In genomic region chr9:91954841-91955471, GRCh38 we compare ENCODE assay signal across 8 cellular contexts. TPM values are rescaled to one million over a fixed set of nuclear protein-coding genes. Genes with fewer than 3 reads are reported as not detected.
A peak's percentile ranks its signal among the peaks of the same experiment; 100 is the strongest.
DNase-seq lines count a peak whose midpoint lies in the region; ATAC-seq and TF ChIP-seq lines count a peak whose summit lies in the region.

No MANE protein-coding gene starts in this region.

- TF ChIP-seq POLR2A in erythroblast (IDR thresholded peaks at IDR 0.05; ENCODE audit: low read length): no peak

- H3K4me3 ChIP-seq in DND-41 (ENCODE audit: low read depth in 1 of 2, low read length in 2 of 2) (no peak overlapping the region), SK-N-MC (peak overlapping the region; percentile 51), neural progenitor cell (no peak overlapping the region)

- no peaks in the 10 kb centered on the region for H3K36me3 ChIP-seq in DND-41 (ENCODE audit: insufficient read depth, low read length)
- no peaks in the 10 kb centered on the region for H3K36me3 ChIP-seq in SK-N-MC (ENCODE audit: insufficient read depth, low read length)
- H3K36me3 ChIP-seq in neural progenitor cell: no peaks in the 10 kb centered on the region

- H3K4me1 Mint-ChIP-seq in neural progenitor cell: peaks cover 12% of the 10 kb centered on the region

- H3K4me3 Mint-ChIP-seq in neural progenitor cell: peak overlapping the region; percentile 63

- DNase-seq in DND-41: peak; percentile 10
- DNase-seq in HS-5 (ENCODE audit: low read depth): peak; percentile 69
- DNase-seq in SK-N-MC (ENCODE audit: low read depth, low spot score): peak; percentile 16
- DNase-seq in erythroblast (lab: John Stamatoyannopoulos, UW): peak; percentile 58 to 69
- peak; percentile 83 for DNase-seq in neural progenitor cell (ENCODE audit: low spot score)

- ATAC-seq in DND-41 (ENCODE audit: insufficient read depth, low read depth) (no peak), HG02798 (IDR thresholded peaks at IDR 0.05; ENCODE audit: poor library complexity, unreplicated experiment) (no peak), GM18498 (IDR thresholded peaks at IDR 0.05; ENCODE audit: unreplicated experiment) (no peak), GM18870 (IDR thresholded peaks at IDR 0.05; ENCODE audit: unreplicated experiment) (no peak)

- H3K4me2 ChIP-seq in DND-41 (ENCODE audit: insufficient read depth, low read length): no peak overlapping the region
- no peak overlapping the region for H3K4me2 ChIP-seq in neural progenitor cell

- H3K79me2 ChIP-seq in DND-41 (ENCODE audit: insufficient read depth, low read length) (no peaks in the 10 kb centered on the region), neural progenitor cell (ENCODE audit: low read depth) (peaks cover under 1% of the 10 kb centered on the region)

- H3F3A ChIP-seq in neural progenitor cell (ENCODE audit: low read depth): no peaks in the 10 kb centered on the region

- TF ChIP-seq CTCF in DND-41 (IDR thresholded peaks at IDR 0.05; ENCODE audit: borderline replicate concordance, extremely low read depth, low read length, poor library complexity, severe bottlenecking): peak; percentile 48
- peak; percentile 87 for TF ChIP-seq CTCF in neural progenitor cell (IDR thresholded peaks at IDR 0.05)

- no peaks in the 10 kb centered on the region for H3K36me3 Mint-ChIP-seq in neural progenitor cell

- no peak overlapping the region for H3K27ac Mint-ChIP-seq in neural progenitor cell

- H3K9ac ChIP-seq in DND-41 (ENCODE audit: low read depth, low read length) (no peak overlapping the region), SK-N-MC (ENCODE audit: insufficient read length) (no peak overlapping the region), neural progenitor cell (no peak overlapping the region)

- H3K27me3 Mint-ChIP-seq in neural progenitor cell (ENCODE audit: insufficient read depth, low read depth): peaks cover 4% of the 10 kb centered on the region

- H2AFZ ChIP-seq in DND-41 (ENCODE audit: low read depth, low read length) (no peak overlapping the region), neural progenitor cell (replicated peaks) (peak overlapping the region; percentile 95)

- H3K4me1 ChIP-seq in DND-41 (ENCODE audit: insufficient read depth, low read length) (no peaks in the 10 kb centered on the region), neural progenitor cell (no peaks in the 10 kb centered on the region)

- no peaks in the 10 kb centered on the region for H3K9me3 ChIP-seq in DND-41 (ENCODE audit: insufficient read depth, low read length, severe bottlenecking)
- H3K9me3 ChIP-seq in SK-N-MC (ENCODE audit: low read depth, low read length): no peaks in the 10 kb centered on the region
- H3K9me3 ChIP-seq in neural progenitor cell (ENCODE audit: low read depth): no peaks in the 10 kb centered on the region

- H3K27me3 ChIP-seq in DND-41 (ENCODE audit: insufficient read depth, low read length, poor library complexity): no peaks in the 10 kb centered on the region
- peaks cover 23% of the 10 kb centered on the region for H3K27me3 ChIP-seq in neural progenitor cell

- H3K27ac ChIP-seq in DND-41 (ENCODE audit: low read length): no peak overlapping the region
- H3K27ac ChIP-seq in SK-N-MC: no peak overlapping the region
- no peak overlapping the region for H3K27ac ChIP-seq in neural progenitor cell

- H3K9me3 Mint-ChIP-seq in neural progenitor cell: no peaks in the 10 kb centered on the region

- no peaks in the 10 kb centered on the region for H4K20me1 ChIP-seq in DND-41 (ENCODE audit: insufficient read depth, low read length)
- no peaks in the 10 kb centered on the region for H4K20me1 ChIP-seq in neural progenitor cell (ENCODE audit: low read depth)

RNA-seq across cellular contexts. Expression of gene ROR2, which starts 4.9 kb away (rescaled TPM):
- total RNA-seq in neural progenitor cell (ENCODE audit: low replicate concordance): 20.1 and 32.7 TPM in 2 replicates

Comparison
In these comparisons a context has a peak if more than half of its experiments do, and no peak if none do; other contexts are left out.
1. DNase-seq: peak in every context shown above with its lines; median percentile 83 in neural progenitor cell; 69 in HS-5; 64 in erythroblast; 16 in SK-N-MC; 10 in DND-41.